In genomic region chr7:87287738-87288341, GRCh38 we compare ENCODE assay signal across 2 cellular contexts.
TF ChIP-seq lines count a peak whose summit lies in the region.

No MANE protein-coding gene starts in this region.

TF ChIP-seq in HepG2, 621 proteins besides CTCF, POLR2A, EP300 and RAD21 (continues in another document):
- TF ChIP-seq WIZ (CRISPR knock-in tag; IDR thresholded peaks at IDR 0.05), result no peak
- no peak for TF ChIP-seq HNRNPK (IDR thresholded peaks at IDR 0.05; ENCODE audit: low read depth, low read length, poor library complexity, severe bottlenecking)
- TF ChIP-seq TGIF2 (CRISPR knock-in tag; IDR thresholded peaks at IDR 0.05), result no peak
- TF ChIP-seq GFI1 (CRISPR knock-in tag; IDR thresholded peaks at IDR 0.05; ENCODE audit: borderline replicate concordance), result 0 out of 2 replicates have a peak, but pooled peaks have one; percentile 1
- no peak for TF ChIP-seq KLF13 (CRISPR knock-in tag; IDR thresholded peaks at IDR 0.05)
- TF ChIP-seq CCDC6 (CRISPR knock-in tag; IDR thresholded peaks at IDR 0.05), result 0 out of 2 replicates have a peak, but pooled peaks have one; percentile 31
- no peak for TF ChIP-seq ZNF282 (IDR thresholded peaks at IDR 0.05; ENCODE audit: partially characterized antibody)
- no peak for TF ChIP-seq ZNF3 (CRISPR knock-in tag; IDR thresholded peaks at IDR 0.05)
- TF ChIP-seq ZFP62 (CRISPR knock-in tag; IDR thresholded peaks at IDR 0.05), result no peak
- no peak for TF ChIP-seq ZNF251 (CRISPR knock-in tag; IDR thresholded peaks at IDR 0.05)
- TF ChIP-seq SSRP1 (CRISPR knock-in tag; IDR thresholded peaks at IDR 0.05), result no peak
- peak; percentile 47 for TF ChIP-seq SKI (IDR thresholded peaks at IDR 0.05; ENCODE audit: partially characterized antibody)
- no peak for TF ChIP-seq ARNT2 (CRISPR knock-in tag; IDR thresholded peaks at IDR 0.05; ENCODE audit: low read depth)
- TF ChIP-seq ZMAT3 (CRISPR knock-in tag; conservative IDR thresholded peaks at IDR 0.05), result no peak
- no peak for TF ChIP-seq SMAD3 (CRISPR knock-in tag; IDR thresholded peaks at IDR 0.05)
- no peak for TF ChIP-seq ZNF687 (CRISPR knock-in tag; IDR thresholded peaks at IDR 0.05)
- TF ChIP-seq ZNF253 (CRISPR knock-in tag; IDR thresholded peaks at IDR 0.05; ENCODE audit: borderline replicate concordance), result no peak
- no peak for TF ChIP-seq ZNF644 (CRISPR knock-in tag; IDR thresholded peaks at IDR 0.05; ENCODE audit: low read depth)
- no peak for TF ChIP-seq DZIP1 (CRISPR knock-in tag; IDR thresholded peaks at IDR 0.05)
- TF ChIP-seq ZNF616 (CRISPR knock-in tag; IDR thresholded peaks at IDR 0.05; ENCODE audit: low read depth), result no peak
- TF ChIP-seq BCL6 (CRISPR knock-in tag; IDR thresholded peaks at IDR 0.05), result 0 out of 2 replicates have a peak, but pooled peaks have one; percentile 30
- no peak for TF ChIP-seq ZNF431 (CRISPR knock-in tag; IDR thresholded peaks at IDR 0.05; ENCODE audit: borderline replicate concordance, low read depth)
- no peak for TF ChIP-seq TBL1XR1 (IDR thresholded peaks at IDR 0.05; ENCODE audit: borderline replicate concordance, low read length, partially characterized antibody)
- no peak for TF ChIP-seq NFATC3 (CRISPR knock-in tag; IDR thresholded peaks at IDR 0.05)
- no peak for TF ChIP-seq TOPORS (CRISPR knock-in tag; IDR thresholded peaks at IDR 0.05)
- TF ChIP-seq THAP9 (CRISPR knock-in tag; IDR thresholded peaks at IDR 0.05; ENCODE audit: borderline replicate concordance), result 0 out of 2 replicates have a peak, but pooled peaks have one; percentile 11

TF ChIP-seq in K562, 482 proteins besides CTCF, POLR2A, EP300 and RAD21:
- 0 out of 2 replicates have a peak, but pooled peaks have one; percentile 25 for TF ChIP-seq POLR2AphosphoS5 (IDR thresholded peaks at IDR 0.05; ENCODE audit: control insufficient read depth, insufficient read depth, low read depth, low read length)
- no peak for TF ChIP-seq NRF1 (conservative IDR thresholded peaks at IDR 0.05 in 1 of 2, IDR thresholded peaks at IDR 0.05 in 1 of 2)
- TF ChIP-seq MTA2 (IDR thresholded peaks at IDR 0.05; ENCODE audit: low read depth), result peak; percentile 43
- TF ChIP-seq RB1 (IDR thresholded peaks at IDR 0.05; ENCODE audit: low read depth), result no peak
- peak; percentile 77 for TF ChIP-seq CBFA2T3 (IDR thresholded peaks at IDR 0.05)
- no peak for TF ChIP-seq RBM25 (IDR thresholded peaks at IDR 0.05; ENCODE audit: low read depth, low read length, severe bottlenecking)
- TF ChIP-seq NCOA6 (IDR thresholded peaks at IDR 0.05), result no peak
- no peak for TF ChIP-seq USF2 (CRISPR knock-in tag; IDR thresholded peaks at IDR 0.05)
- peak; percentile 74 for TF ChIP-seq TAL1 (IDR thresholded peaks at IDR 0.05)
- TF ChIP-seq KLF13 (tag; IDR thresholded peaks at IDR 0.05; ENCODE audit: borderline replicate concordance, low read depth), result no peak
- TF ChIP-seq SRSF3 (IDR thresholded peaks at IDR 0.05; ENCODE audit: insufficient read depth, low read length), result no peak
- TF ChIP-seq ZNF696 (CRISPR knock-in tag; conservative IDR thresholded peaks at IDR 0.05), result no peak
- TF ChIP-seq ZNF655 (CRISPR knock-in tag; IDR thresholded peaks at IDR 0.05), result no peak
- TF ChIP-seq HBP1 (CRISPR knock-in tag; IDR thresholded peaks at IDR 0.05), result no peak
- no peak for TF ChIP-seq ZNF57 (CRISPR knock-in tag; IDR thresholded peaks at IDR 0.05)
- peak in 1 of 2 experiments; percentile 41; a peak in 1 of 4 replicates for TF ChIP-seq TRIM24 (IDR thresholded peaks at IDR 0.05)
- peak; percentile 59 for TF ChIP-seq TEAD4 (IDR thresholded peaks at IDR 0.05; ENCODE audit: low read length)
- no peak for TF ChIP-seq TEAD4 (CRISPR knock-in tag; IDR thresholded peaks at IDR 0.05; ENCODE audit: borderline replicate concordance)
- no peak for TF ChIP-seq HCFC1 (IDR thresholded peaks at IDR 0.05; ENCODE audit: low read depth, low read length)
- TF ChIP-seq RBM34 (IDR thresholded peaks at IDR 0.05; ENCODE audit: borderline replicate concordance, insufficient read depth, low read length), result no peak
- peak; percentile 73 for TF ChIP-seq CBFA2T2 (conservative IDR thresholded peaks at IDR 0.05)
- peak; percentile 80 for TF ChIP-seq NCOR1 (IDR thresholded peaks at IDR 0.05)
- no peak for TF ChIP-seq TEAD2 (tag; IDR thresholded peaks at IDR 0.05)
- peak; percentile 50 for TF ChIP-seq ARID1B (IDR thresholded peaks at IDR 0.05)
- no peak for TF ChIP-seq BHLHE40 (IDR thresholded peaks at IDR 0.05; ENCODE audit: low read length)
